ENCODE assay signal across 1 cellular context in genomic region chr13:77952276-77952675, GRCh38.
TF ChIP-seq lines count a peak whose summit lies in the region.

No MANE protein-coding gene starts in this region.

TF ChIP-seq in H1, 55 proteins besides CTCF, POLR2A, EP300 and RAD21 (continued from another document):
- no peak for TF ChIP-seq ATF3 (IDR thresholded peaks at IDR 0.05; ENCODE audit: insufficient read depth, low read depth, low read length)
- TF ChIP-seq EZH2 (IDR thresholded peaks at IDR 0.05; ENCODE audit: low read depth, low read length, severe bottlenecking): no peak
- TF ChIP-seq TAF7 (optimal IDR thresholded peaks at IDR 0.05; ENCODE audit: borderline replicate concordance, low read depth, low read length): no peak
- TF ChIP-seq, protein P1, sequence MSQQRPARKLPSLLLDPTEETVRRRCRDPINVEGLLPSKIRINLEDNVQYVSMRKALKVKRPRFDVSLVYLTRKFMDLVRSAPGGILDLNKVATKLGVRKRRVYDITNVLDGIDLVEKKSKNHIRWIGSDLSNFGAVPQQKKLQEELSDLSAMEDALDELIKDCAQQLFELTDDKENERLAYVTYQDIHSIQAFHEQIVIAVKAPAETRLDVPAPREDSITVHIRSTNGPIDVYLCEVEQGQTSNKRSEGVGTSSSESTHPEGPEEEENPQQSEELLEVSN (IDR thresholded peaks at IDR 0.05): no peak
- 0 out of 2 replicates have a peak, but pooled peaks have one; percentile 10 for TF ChIP-seq TCF12 (IDR thresholded peaks at IDR 0.05; ENCODE audit: low read depth, low read length)
- TF ChIP-seq EGR1 (IDR thresholded peaks at IDR 0.05; ENCODE audit: borderline replicate concordance, low read depth, low read length): no peak
